ENCODE assay signal across 28 cellular contexts in the genomic region with DNA sequence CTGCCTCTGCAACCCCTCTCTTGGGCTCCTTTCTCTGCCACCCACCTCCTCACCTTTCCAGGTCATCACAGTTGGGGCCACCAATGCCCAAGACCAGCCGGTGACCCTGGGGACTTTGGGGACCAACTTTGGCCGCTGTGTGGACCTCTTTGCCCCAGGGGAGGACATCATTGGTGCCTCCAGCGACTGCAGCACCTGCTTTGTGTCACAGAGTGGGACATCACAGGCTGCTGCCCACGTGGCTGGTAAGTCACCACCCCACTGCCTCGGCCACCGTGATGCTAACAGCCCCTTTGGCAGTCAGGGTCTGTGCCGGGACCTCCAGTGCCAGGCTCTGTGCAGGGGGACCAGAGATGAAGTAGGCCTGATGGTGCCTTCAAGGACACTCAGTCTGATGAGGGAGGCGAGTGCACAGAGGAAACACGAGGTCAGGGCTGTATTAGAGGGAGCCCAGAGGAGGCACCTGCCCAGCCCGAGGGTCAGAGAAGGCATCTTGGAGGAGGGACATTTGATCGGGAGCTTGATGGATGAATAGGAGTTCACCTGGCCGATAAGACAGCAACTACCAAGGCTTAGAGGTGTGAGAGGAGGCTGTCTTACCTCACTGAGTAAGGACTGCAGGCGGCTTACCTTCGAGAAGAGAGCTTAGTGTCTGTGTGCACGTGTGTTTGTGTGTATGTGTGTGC. TPM values are rescaled to one million over a fixed set of nuclear protein-coding genes. Genes with fewer than 3 reads are reported as not detected.
"Had no signal": no experiment of that assay in that cellular context is flagged by ENCODE, and none has a peak within 500 bp of the region (broad histone marks: within the 10 kb centered on the region; RNA-seq: fewer than 3 reads in every experiment).

No MANE protein-coding gene starts in this region.

- H3K4me3 Mint-ChIP-seq: activated CD8-positive, alpha-beta T cell treated with anti-CD3 and anti-CD28 coated beads for 36 hours; activated naive CD4-positive, alpha-beta T cell treated with anti-CD3 and anti-CD28 coated beads, Interleukin-2, amount 50 U/mL, for 24 hours; brain; T-helper 1 cell treated with Interleukin-12 subunit alpha and Interleukin-12 subunit beta and Interleukin-4 antibody, amounts not matched to agents 30 μg/mL and 1 μg/mL, for 36 hours; WTC11 had no signal

- H3K4me1 ChIP-seq: pancreas, thyroid gland had no signal

- H3K4me1 Mint-ChIP-seq: activated naive CD4-positive, alpha-beta T cell treated with anti-CD3 and anti-CD28 coated beads, Interleukin-2, amount 50 U/mL, for 24 hours; WTC11 had no signal

- H3K27ac ChIP-seq: foreskin keratinocyte, left lung, pancreas, sigmoid colon, thyroid gland had no signal

- H3K9me3 ChIP-seq: left lung, pancreas, sigmoid colon, thyroid gland had no signal

- H3K27me3 Mint-ChIP-seq: activated CD8-positive, alpha-beta T cell treated with anti-CD3 and anti-CD28 coated beads for 36 hours; activated naive CD4-positive, alpha-beta T cell treated with anti-CD3 and anti-CD28 coated beads, Interleukin-2, amount 50 U/mL, for 24 hours had no signal

- DNase-seq: activated CD4-positive, alpha-beta T cell treated with anti-CD3 and anti-CD28 coated beads for 48 hours; activated CD8-positive, alpha-beta T cell treated with anti-CD3 and anti-CD28 coated beads for 36 hours; activated gamma-delta T cell treated with Interleukin-2 at 50 U/mL for 16 hours; activated T-cell treated with anti-CD3 and anti-CD28 coated beads, Interleukin-2, amount 50 U/mL, for 1 hour; anterior cingulate cortex; dermis blood vessel endothelial cell; effector CD8-positive, alpha-beta T cell; erythroblast; foreskin keratinocyte; left lung; naive thymus-derived CD8-positive, alpha-beta T cell; sigmoid colon; stimulated activated CD4-positive, alpha-beta T cell treated with anti-CD3 and anti-CD28 coated beads, Interleukin-4, amount 100 ng/mL, for 1 hour; stimulated activated naive CD8-positive, alpha-beta T cell treated with anti-CD3 and anti-CD28 coated beads, Interleukin-15, Interleukin-2, amounts not matched to agents 100 U/mL and 50 U/mL, for 24 hours; T1000; thyroid gland had no signal

- H3K4me3 ChIP-seq: left lung, lung, pancreas, sigmoid colon, thyroid gland had no signal

- H3K27me3 ChIP-seq: foreskin keratinocyte, left lung, pancreas, sigmoid colon, thyroid gland had no signal

- H3K27ac Mint-ChIP-seq: activated CD8-positive, alpha-beta T cell treated with anti-CD3 and anti-CD28 coated beads for 36 hours; activated naive CD4-positive, alpha-beta T cell treated with anti-CD3 and anti-CD28 coated beads, Interleukin-2, amount 50 U/mL, for 24 hours; brain; T-helper 1 cell treated with Interleukin-12 subunit alpha and Interleukin-12 subunit beta and Interleukin-4 antibody, amounts not matched to agents 30 μg/mL and 1 μg/mL, for 36 hours had no signal

- H3K36me3 Mint-ChIP-seq: activated naive CD4-positive, alpha-beta T cell treated with anti-CD3 and anti-CD28 coated beads, Interleukin-2, amount 50 U/mL, for 24 hours; brain; naive thymus-derived CD8-positive, alpha-beta T cell had no signal

- H3K36me3 ChIP-seq: pancreas, sigmoid colon, thyroid gland had no signal

- H3K9me3 Mint-ChIP-seq: activated CD8-positive, alpha-beta T cell treated with anti-CD3 and anti-CD28 coated beads for 36 hours; activated naive CD4-positive, alpha-beta T cell treated with anti-CD3 and anti-CD28 coated beads, Interleukin-2, amount 50 U/mL, for 24 hours; brain; naive thymus-derived CD8-positive, alpha-beta T cell; T-helper 1 cell treated with Interleukin-12 subunit alpha and Interleukin-12 subunit beta and Interleukin-4 antibody, amounts not matched to agents 30 μg/mL and 1 μg/mL, for 36 hours; WTC11 had no signal

RNA-seq across cellular contexts. Expression of gene PCSK9, which starts 18.1 kb away (rescaled TPM):
- total RNA-seq: activated CD8-positive, alpha-beta T cell treated with anti-CD3 and anti-CD28 coated beads for 36 hours; cardiac septum; dermis blood vessel endothelial cell; naive thymus-derived CD8-positive, alpha-beta T cell; subcutaneous adipose tissue; thyroid gland had no signal
- polyA plus RNA-seq: naive thymus-derived CD8-positive, alpha-beta T cell had no signal

RNA-seq across cellular contexts. Expression of gene BSND, which starts 58.7 kb away (rescaled TPM):
- total RNA-seq: activated CD8-positive, alpha-beta T cell treated with anti-CD3 and anti-CD28 coated beads for 36 hours; cardiac septum; dermis blood vessel endothelial cell; foreskin keratinocyte; glomerular endothelial cell; kidney epithelial cell; left lung; lung; naive thymus-derived CD8-positive, alpha-beta T cell; pancreas; pulmonary artery endothelial cell; sigmoid colon; subcutaneous adipose tissue; thyroid gland; ureter had no signal
- polyA plus RNA-seq: foreskin keratinocyte; naive thymus-derived CD8-positive, alpha-beta T cell; sigmoid colon had no signal
